1 cellular context compared by ENCODE assay signal in genomic region chr2:65130440-65131175, GRCh38.
TF ChIP-seq lines count a peak whose summit lies in the region.

No MANE protein-coding gene starts in this region.

TF ChIP-seq in HepG2, 621 proteins besides CTCF, POLR2A, EP300 and RAD21 (continued from another document and continues in another):
- TF ChIP-seq SNAPC5 (CRISPR knock-in tag; IDR thresholded peaks at IDR 0.05; ENCODE audit: borderline replicate concordance) (no peak), ZNF639 (CRISPR knock-in tag; conservative IDR thresholded peaks at IDR 0.05) (peak; percentile 50; the same call in 1 of the 2 replicates), ZBTB25 (CRISPR knock-in tag; IDR thresholded peaks at IDR 0.05) (peak; percentile 86; the same call in 1 of the 2 replicates), EHMT2 (IDR thresholded peaks at IDR 0.05; ENCODE audit: borderline replicate concordance, low read depth, low read length) (no peak; the same call in 1 of the 2 replicates), RXRA (CRISPR knock-in tag; IDR thresholded peaks at IDR 0.05) (no peak), ETV5 (CRISPR knock-in tag; IDR thresholded peaks at IDR 0.05; ENCODE audit: borderline replicate concordance) (no peak; the same call in 1 of the 2 replicates), HMGA1 (CRISPR knock-in tag; conservative IDR thresholded peaks at IDR 0.05) (no peak), ZNF546 (CRISPR knock-in tag; conservative IDR thresholded peaks at IDR 0.05) (no peak), TSC22D2 (CRISPR knock-in tag; IDR thresholded peaks at IDR 0.05; ENCODE audit: borderline replicate concordance) (no peak), ZNF317 (CRISPR knock-in tag; IDR thresholded peaks at IDR 0.05) (peak; percentile 57; the same call in 1 of the 2 replicates), PCBP1 (IDR thresholded peaks at IDR 0.05; ENCODE audit: borderline replicate concordance, low read depth, low read length) (peak; percentile 40; the same call in 1 of the 2 replicates), MNT (IDR thresholded peaks at IDR 0.05) (no peak), CAMTA2 (CRISPR knock-in tag; IDR thresholded peaks at IDR 0.05; ENCODE audit: borderline replicate concordance) (no peak), KDM1A (CRISPR knock-in tag; IDR thresholded peaks at IDR 0.05) (no peak; the same call in 1 of the 2 replicates), GTF2F1 (IDR thresholded peaks at IDR 0.05; ENCODE audit: low read length) (no peak), ZNF569 (CRISPR knock-in tag; IDR thresholded peaks at IDR 0.05; ENCODE audit: borderline replicate concordance) (no peak), HOXA3 (CRISPR knock-in tag; IDR thresholded peaks at IDR 0.05) (peak; percentile 41), AGO2 (optimal IDR thresholded peaks at IDR 0.05; ENCODE audit: low read depth, low read length) (no peak), POLR2AphosphoS2 (IDR thresholded peaks at IDR 0.05; ENCODE audit: low read depth, low read length) (no peak), GMEB2 (CRISPR knock-in tag; IDR thresholded peaks at IDR 0.05; ENCODE audit: low read depth) (no peak), ZNF790 (CRISPR knock-in tag; IDR thresholded peaks at IDR 0.05; ENCODE audit: borderline replicate concordance) (no peak), ZNF382 (CRISPR knock-in tag; IDR thresholded peaks at IDR 0.05; ENCODE audit: borderline replicate concordance) (no peak), JARID2 (CRISPR knock-in tag; IDR thresholded peaks at IDR 0.05; ENCODE audit: insufficient replicate concordance) (peak; percentile 27), CEBPZ (IDR thresholded peaks at IDR 0.05; ENCODE audit: low read length) (no peak), ZNF335 (CRISPR knock-in tag; IDR thresholded peaks at IDR 0.05) (no peak), HDAC2 (CRISPR knock-in tag; IDR thresholded peaks at IDR 0.05) (peak; percentile 64), REPIN1 (CRISPR knock-in tag; IDR thresholded peaks at IDR 0.05; ENCODE audit: borderline replicate concordance, low read depth) (peak; percentile 28; the same call in 1 of the 2 replicates), ZNF883 (CRISPR knock-in tag; IDR thresholded peaks at IDR 0.05; ENCODE audit: not compliant biosample characterization) (peak; percentile 19), ZNF75D (CRISPR knock-in tag; IDR thresholded peaks at IDR 0.05; ENCODE audit: borderline replicate concordance) (no peak), ESRRA (CRISPR knock-in tag; IDR thresholded peaks at IDR 0.05; ENCODE audit: low read depth) (no peak), KDM4B (CRISPR knock-in tag; IDR thresholded peaks at IDR 0.05) (0 out of 2 replicates have a peak, but pooled peaks have one; percentile 33), BORCS8-MEF2B (CRISPR knock-in tag; IDR thresholded peaks at IDR 0.05) (peak; percentile 71), ZFX (CRISPR knock-in tag; IDR thresholded peaks at IDR 0.05; ENCODE audit: low read depth) (no peak), HMGXB3 (CRISPR knock-in tag; IDR thresholded peaks at IDR 0.05; ENCODE audit: borderline replicate concordance) (no peak), YY1 (IDR thresholded peaks at IDR 0.05; ENCODE audit: insufficient read depth, insufficient replicate concordance, low read depth, low read length) (no peak), ZNF605 (CRISPR knock-in tag; IDR thresholded peaks at IDR 0.05) (peak; percentile 19; the same call in 1 of the 2 replicates), ZNF101 (CRISPR knock-in tag; IDR thresholded peaks at IDR 0.05; ENCODE audit: borderline replicate concordance, low read depth) (no peak), ZKSCAN5 (CRISPR knock-in tag; IDR thresholded peaks at IDR 0.05) (0 out of 2 replicates have a peak, but pooled peaks have one; percentile 49), ZNF792 (CRISPR knock-in tag; IDR thresholded peaks at IDR 0.05) (peak; percentile 10; the same call in 1 of the 2 replicates), ZFP36 (IDR thresholded peaks at IDR 0.05; ENCODE audit: borderline replicate concordance, low read depth, low read length, partially characterized antibody) (no peak), ARID2 (CRISPR knock-in tag; IDR thresholded peaks at IDR 0.05; ENCODE audit: borderline replicate concordance) (0 out of 2 replicates have a peak, but pooled peaks have one; percentile 66), KDM5A (IDR thresholded peaks at IDR 0.05; ENCODE audit: borderline replicate concordance, low read length) (peak; percentile 56; the same call in 1 of the 2 replicates), MTERF4 (CRISPR knock-in tag; IDR thresholded peaks at IDR 0.05) (no peak), ZNF891 (CRISPR knock-in tag; IDR thresholded peaks at IDR 0.05) (no peak; the same call in 1 of the 2 replicates), HOMEZ (CRISPR knock-in tag; IDR thresholded peaks at IDR 0.05; ENCODE audit: low read depth) (no peak), NONO (IDR thresholded peaks at IDR 0.05) (no peak), NONO (CRISPR knock-in tag; conservative IDR thresholded peaks at IDR 0.05) (no peak), ZNF674 (CRISPR knock-in tag; IDR thresholded peaks at IDR 0.05; ENCODE audit: low read depth) (no peak)
